35 cellular contexts compared by ENCODE assay signal in genomic region chr14:93531644-93532043, GRCh38.
A peak's percentile ranks its signal among the peaks of the same experiment; 100 is the strongest.
DNase-seq lines count a peak whose midpoint lies in the region; ATAC-seq, FAIRE-seq and TF ChIP-seq lines count a peak whose summit lies in the region.
"Had no signal": no experiment of that assay in that cellular context is flagged by ENCODE, and none has a peak within 500 bp of the region (broad histone marks: within the 10 kb centered on the region; RNA-seq: fewer than 3 reads in every experiment).

No MANE protein-coding gene starts in this region.

- BruUV-seq in GM12878 (replicated peaks; lab: Mats Ljungman, UMichigan): no TSS peak

- RAD21 ChIA-PET in GM12878 (lab: Charles Lee; ENCODE audit: unreplicated experiment): interaction anchor here (1.5 kb wide), 1 partner anchor 16 kb away, joined by 3 read pairs; no protein-coding TSS in a partner anchor

- H3K36me3 ChIP-seq in OCI-LY3 (replicated peaks; ENCODE audit: low read depth, low read length) (no peaks in the 10 kb centered on the region), GM12878 (ENCODE audit: control insufficient read depth in 2 of 2, insufficient read depth in 2 of 2, low read length in 1 of 2) (no peaks in the 10 kb centered on the region)
- H3K36me3 ChIP-seq: BE2C; BLaER1; BLaER1 treated with 17β-estradiol and CSF1 and Interleukin-3, amounts not matched to agents 10 nM and 100 nM had no signal

- TF ChIP-seq CTCF in OCI-LY3 (IDR thresholded peaks at IDR 0.05; ENCODE audit: low read depth, low read length) (no peak), GM12878 (IDR thresholded peaks at IDR 0.05 in 2 of 3, conservative IDR thresholded peaks at IDR 0.05 in 1 of 3; ENCODE audit: control insufficient read depth in 2 of 3, extremely low read depth in 1 of 3, insufficient read depth in 1 of 3, low read depth in 3 of 3, low read length in 3 of 3) (no peak)

- H3K27me3 Mint-ChIP-seq in activated T-helper 1 cell treated with anti-CD3 and anti-CD28 coated beads, Interleukin-12 subunit alpha, Interleukin-12 subunit beta, Interleukin-2, Interleukin-4 antibody, amounts not matched to agents 30 ng/mL and 10 ng/mL and 1 ng/mL, durations not matched to agents 14 hours and 24 hours and 36 hours (ENCODE audit: insufficient read depth): peaks cover 5% of the 10 kb centered on the region

- no peaks in the 10 kb centered on the region for H3K9me3 Mint-ChIP-seq in activated T-helper 1 cell treated with anti-CD3 and anti-CD28 coated beads, Interleukin-12 subunit alpha, Interleukin-12 subunit beta, Interleukin-2, Interleukin-4 antibody, amounts not matched to agents 30 ng/mL and 10 ng/mL and 1 ng/mL, durations not matched to agents 14 hours and 24 hours and 36 hours
- H3K9me3 Mint-ChIP-seq: CD14-positive monocyte; CD4-positive, alpha-beta T cell; CD8-positive, alpha-beta memory T cell; CD8-positive, alpha-beta T cell had no signal

- H3K4me1 ChIP-seq in OCI-LY3 (ENCODE audit: low read length): peaks cover 45% of the 10 kb centered on the region
- H3K4me1 ChIP-seq in GM12878 (ENCODE audit: control insufficient read depth, insufficient read depth, low read length): peaks cover 6% of the 10 kb centered on the region
- H3K4me1 ChIP-seq: A549, Caco-2 had no signal

- SMC1A ChIA-PET in GM12878 (lab: Charles Lee; ENCODE audit: uncharacterized antibody, unreplicated experiment): interaction anchor here (0.6 to 1.9 kb wide), 2 partner anchors 15 to 27 kb away, joined by 3 to 6 read pairs; no protein-coding TSS in a partner anchor

- no peak for ATAC-seq in GM12878
- no peak for ATAC-seq in GM21423 (IDR thresholded peaks at IDR 0.05; ENCODE audit: unreplicated experiment)
- ATAC-seq: A549; CD8-positive, alpha-beta T cell had no signal

- no peaks in the 10 kb centered on the region for H3K4me1 Mint-ChIP-seq in activated T-helper 1 cell treated with anti-CD3 and anti-CD28 coated beads, Interleukin-12 subunit alpha, Interleukin-12 subunit beta, Interleukin-2, Interleukin-4 antibody, amounts not matched to agents 30 ng/mL and 10 ng/mL and 1 ng/mL, durations not matched to agents 14 hours and 24 hours and 36 hours (ENCODE audit: low read depth)
- H3K4me1 Mint-ChIP-seq: CD4-positive, alpha-beta memory T cell; CD4-positive, CD25-positive, alpha-beta regulatory T cell; CD8-positive, alpha-beta memory T cell had no signal

- H3K27me3 ChIP-seq in OCI-LY3 (ENCODE audit: low read depth, low read length) (no peaks in the 10 kb centered on the region), GM12878 (replicated peaks in 1 of 2; ENCODE audit: control insufficient read depth in 2 of 2, insufficient read depth in 2 of 2, low read length in 1 of 2) (no peaks in the 10 kb centered on the region)
- H3K27me3 ChIP-seq: BE2C, BLaER1 had no signal

- H3K27ac ChIP-seq in OCI-LY3 (ENCODE audit: low read length) (no peak overlapping the region), GM12878 (ENCODE audit: control insufficient read depth, insufficient read depth) (no peak overlapping the region)
- H3K27ac ChIP-seq: 22Rv1, A549, BLaER1, C4-2B had no signal

- H3K4me2 ChIP-seq in OCI-LY3 (ENCODE audit: low read length): peak overlapping the region; percentile 3; the same call in 1 of the 2 replicates
- H3K4me2 ChIP-seq in GM12878 (ENCODE audit: control insufficient read depth, insufficient read depth): no peak overlapping the region
- H3K4me2 ChIP-seq: A549, BLaER1 had no signal

- CTCF ChIA-PET in GM12878 (lab: Yijun Ruan, JAX): interaction anchor here (1.6 kb wide), 1 partner anchor 8 kb away, joined by 6 read pairs; no protein-coding TSS in a partner anchor

- no peak overlapping the region for H2AFZ ChIP-seq in OCI-LY3 (ENCODE audit: low read depth, low read length)
- no peak overlapping the region for H2AFZ ChIP-seq in GM12878 (ENCODE audit: control insufficient read depth, low read depth, low read length)

- no peak overlapping the region for H3K27ac Mint-ChIP-seq in activated T-helper 1 cell treated with anti-CD3 and anti-CD28 coated beads, Interleukin-12 subunit alpha, Interleukin-12 subunit beta, Interleukin-2, Interleukin-4 antibody, amounts not matched to agents 30 ng/mL and 10 ng/mL and 1 ng/mL, durations not matched to agents 14 hours and 24 hours and 36 hours
- H3K27ac Mint-ChIP-seq: B cell; CD4-positive, alpha-beta memory T cell; CD4-positive, alpha-beta T cell; CD4-positive, CD25-positive, alpha-beta regulatory T cell; CD8-positive, alpha-beta memory T cell; CD8-positive, alpha-beta T cell had no signal

- no peak for TF ChIP-seq POLR2A in GM12892 (IDR thresholded peaks at IDR 0.05; ENCODE audit: low read depth, low read length)
- TF ChIP-seq POLR2A in GM12878 (IDR thresholded peaks at IDR 0.05; ENCODE audit: low read depth, low read length): no peak

- 0% methylated on average over 1 of the region's 1 CpG for WGBS in GM12878 (ENCODE audit: insufficient coverage, insufficient replicate concordance, low lambda C conversion rate, missing lambda C conversion rate)

- FAIRE-seq in GM12892 (lab: Jason Lieb, UNC): peak; percentile 48
- no peak for FAIRE-seq in GM12878 (lab: Jason Lieb, UNC)
- FAIRE-seq: A204.1, D721Med had no signal

- H3K4me3 ChIP-seq in OCI-LY3 (ENCODE audit: low read length): no peak overlapping the region
- no peak overlapping the region for H3K4me3 ChIP-seq in GM12878
- H3K4me3 ChIP-seq: A549; BLaER1; BLaER1 treated with 17β-estradiol and CSF1 and Interleukin-3, amounts not matched to agents 10 nM and 100 nM had no signal

- H3K79me2 ChIP-seq in OCI-LY3 (ENCODE audit: low read length) (no peaks in the 10 kb centered on the region), GM12878 (ENCODE audit: control insufficient read depth, insufficient read depth, low read length) (no peaks in the 10 kb centered on the region)

- POLR2A ChIA-PET in GM12878 (lab: Charles Lee): no interaction called here

- TF ChIP-seq EP300 in GM12878 (IDR thresholded peaks at IDR 0.05; ENCODE audit: borderline replicate concordance in 1 of 2, control insufficient read depth in 1 of 2, low read depth in 2 of 2, low read length in 2 of 2): no peak

- no peak for TF ChIP-seq RAD21 in GM12878 (IDR thresholded peaks at IDR 0.05; ENCODE audit: insufficient read depth, low read depth, low read length)

- no peak overlapping the region for H3K4me3 Mint-ChIP-seq in activated T-helper 1 cell treated with anti-CD3 and anti-CD28 coated beads, Interleukin-12 subunit alpha, Interleukin-12 subunit beta, Interleukin-2, Interleukin-4 antibody, amounts not matched to agents 30 ng/mL and 10 ng/mL and 1 ng/mL, durations not matched to agents 14 hours and 24 hours and 36 hours
- H3K4me3 Mint-ChIP-seq: B cell; CD14-positive monocyte; CD4-positive, alpha-beta memory T cell; CD4-positive, alpha-beta T cell; CD4-positive, CD25-positive, alpha-beta regulatory T cell; CD8-positive, alpha-beta memory T cell; CD8-positive, alpha-beta T cell had no signal

- H4K20me1 ChIP-seq in OCI-LY3 (ENCODE audit: insufficient read depth, low read length): no peaks in the 10 kb centered on the region
- no peaks in the 10 kb centered on the region for H4K20me1 ChIP-seq in GM12878 (ENCODE audit: control insufficient read depth, insufficient read depth)
- H4K20me1 ChIP-seq: BLaER1; BLaER1 treated with 17β-estradiol and CSF1 and Interleukin-3, amounts not matched to agents 10 nM and 100 nM had no signal

- no peaks in the 10 kb centered on the region for H3K9me3 ChIP-seq in OCI-LY3 (ENCODE audit: insufficient read depth, low read length)
- no peaks in the 10 kb centered on the region; the same call in 2 of the 3 replicates for H3K9me3 ChIP-seq in GM12878 (replicated peaks; ENCODE audit: control insufficient read depth, insufficient read depth, low read length)
- H3K9me3 ChIP-seq: A549, BE2C, BLaER1, Caco-2 had no signal

- H3K36me3 Mint-ChIP-seq in activated T-helper 1 cell treated with anti-CD3 and anti-CD28 coated beads, Interleukin-12 subunit alpha, Interleukin-12 subunit beta, Interleukin-2, Interleukin-4 antibody, amounts not matched to agents 30 ng/mL and 10 ng/mL and 1 ng/mL, durations not matched to agents 14 hours and 24 hours and 36 hours (ENCODE audit: low read depth): no peaks in the 10 kb centered on the region
- H3K36me3 Mint-ChIP-seq: CD14-positive monocyte; CD4-positive, alpha-beta memory T cell; CD4-positive, CD25-positive, alpha-beta regulatory T cell; CD8-positive, alpha-beta memory T cell; CD8-positive, alpha-beta T cell had no signal

- intact Hi-C loops in GM12878 (cut with micrococcal nuclease; ENCODE audit: unreplicated experiment): loop anchor here (5.0 kb wide), 2 partner anchors 154 to 199 kb away; partner anchors contain the start of gene BTBD7
- intact Hi-C loops in activated T-helper 1 cell treated with anti-CD3 and anti-CD28 coated beads, Interleukin-12 subunit alpha, Interleukin-12 subunit beta, Interleukin-2, Interleukin-4 antibody, amounts not matched to agents 30 ng/mL and 10 ng/mL and 1 ng/mL, durations not matched to agents 14 hours and 24 hours and 36 hours (cut with micrococcal nuclease): no loop called here

- H3K9ac ChIP-seq in OCI-LY3 (ENCODE audit: low read length) (no peak overlapping the region), GM12878 (ENCODE audit: control insufficient read depth, insufficient read depth, low read length) (no peak overlapping the region)
- H3K9ac ChIP-seq: BLaER1 had no signal

- in situ Hi-C loops in GM12878 (cut with MboI): loop anchor here (25.0 kb wide), 1 partner anchor 294 kb away; no protein-coding TSS in a partner anchor

- no peak for DNase-seq in GM12892 (ENCODE audit: insufficient read length)
- DNase-seq in GM12878 (ENCODE audit: low read depth, low spot score): no peak
- no peak for DNase-seq in activated T-helper 1 cell treated with anti-CD3 and anti-CD28 coated beads, Interleukin-12 subunit alpha, Interleukin-12 subunit beta, Interleukin-2, Interleukin-4 antibody, amounts not matched to agents 30 ng/mL and 10 ng/mL and 1 ng/mL, durations not matched to agents 14 hours and 24 hours and 36 hours (ENCODE audit: low spot score)
- no peak for DNase-seq in activated T-cell treated with anti-CD3 and anti-CD28 coated beads, Interleukin-2, amount 50 U/mL, for 1 hour
- DNase-seq: 8988T; ACHN; AML-193; BE2C; C1 segment of cervical spinal cord; Caco-2; Calu3; CD4-positive, alpha-beta memory T cell; CD4-positive, alpha-beta T cell; CD4-positive, CD25-positive, alpha-beta regulatory T cell; CD8-positive, alpha-beta memory T cell; CD8-positive, alpha-beta T cell; COR-L47; DMS 273 treated with DMSO at 0.1 percent for 48 hours; DMS153; DMS53; DMS79; DMS79 treated with DMSO at 0.1 percent for 48 hours; DND-41; EL had no signal

TF ChIP-seq in GM12878, 131 proteins besides CTCF, POLR2A, EP300 and RAD21:
- TF ChIP-seq ESRRA (IDR thresholded peaks at IDR 0.05; ENCODE audit: low read length) (peak; percentile 91; the same call in 1 of the 2 replicates), SMARCA5 (IDR thresholded peaks at IDR 0.05) (0 out of 2 replicates have a peak, but pooled peaks have one; percentile 30), EZH2 (IDR thresholded peaks at IDR 0.05; ENCODE audit: borderline replicate concordance, control insufficient read depth, low read depth, low read length) (no peak), NFXL1 (IDR thresholded peaks at IDR 0.05; ENCODE audit: borderline replicate concordance) (no peak), BMI1 (IDR thresholded peaks at IDR 0.05; ENCODE audit: borderline replicate concordance) (no peak), ZNF217 (IDR thresholded peaks at IDR 0.05) (0 out of 2 replicates have a peak, but pooled peaks have one; percentile 55), MTA2 (IDR thresholded peaks at IDR 0.05; ENCODE audit: low read depth) (0 out of 2 replicates have a peak, but pooled peaks have one; percentile 9)
